Comparison of ENCODE assay signal across 8 cellular contexts in genomic region chr13:50085063-50085462, GRCh38.
DNase-seq lines count a peak whose midpoint lies in the region; ATAC-seq and TF ChIP-seq lines count a peak whose summit lies in the region.

No MANE protein-coding gene starts in this region.

- TF ChIP-seq CTCF in activated B cell treated with CpG ODN at 0.5 μM for 24 hours (IDR thresholded peaks at IDR 0.05) (peak; percentile 64), thyroid gland (IDR thresholded peaks at IDR 0.05) (peak in 5 of 6 experiments; percentile 28 to 64 (median 61))

- H3K9me3 Mint-ChIP-seq in activated B cell treated with CpG ODN at 0.5 μM for 24 hours, result no peaks in the 10 kb centered on the region

- H3K9ac ChIP-seq in iPS-20b (ENCODE audit: low read depth, low read length), result no peak overlapping the region

- H3K36me3 Mint-ChIP-seq in activated B cell treated with CpG ODN at 0.5 μM for 24 hours (ENCODE audit: low read depth), result peaks cover 38% of the 10 kb centered on the region

- peaks cover 44% of the 10 kb centered on the region for H3K4me1 Mint-ChIP-seq in activated B cell treated with CpG ODN at 0.5 μM for 24 hours

- intact Hi-C loops in activated B cell treated with CpG ODN at 0.5 μM for 24 hours (cut with micrococcal nuclease) (loop anchor here (1.0 to 10.0 kb wide), 5 partner anchors 160 to 990 kb away; no protein-coding TSS in a partner anchor), thyroid gland (cut with DNase I) (loop anchor here (10.0 kb wide), 1 partner anchor 90 kb away; the partner anchor contains the start of gene TRIM13)

- peak overlapping the region; percentile 35 for H3K27ac Mint-ChIP-seq in activated B cell treated with CpG ODN at 0.5 μM for 24 hours

- H3K36me3 ChIP-seq in KOPT-K1 (ENCODE audit: insufficient read depth, low read length) (peaks cover 44% of the 10 kb centered on the region), iPS-20b (ENCODE audit: insufficient read depth, low read depth, low read length) (no peaks in the 10 kb centered on the region), thyroid gland (no peaks in the 10 kb centered on the region)

- ATAC-seq in activated B cell treated with CpG ODN at 0.5 μM for 24 hours (ENCODE audit: low read depth), result no peak
- ATAC-seq in GM21737 (IDR thresholded peaks at IDR 0.05; ENCODE audit: unreplicated experiment), result no peak
- ATAC-seq in GM21360 (IDR thresholded peaks at IDR 0.05; ENCODE audit: unreplicated experiment), result no peak
- ATAC-seq in HG03378 (IDR thresholded peaks at IDR 0.05; ENCODE audit: unreplicated experiment), result no peak

- H3K9me3 ChIP-seq in KOPT-K1 (ENCODE audit: insufficient read depth, low read length, poor library complexity, severe bottlenecking) (no peaks in the 10 kb centered on the region), iPS-20b (ENCODE audit: insufficient read depth, low read depth, low read length) (no peaks in the 10 kb centered on the region), thyroid gland (no peaks in the 10 kb centered on the region)

- TF ChIP-seq POLR2A in thyroid gland (IDR thresholded peaks at IDR 0.05), result no peak

- CTCF ChIA-PET in activated B cell treated with CpG ODN at 0.5 μM for 24 hours (lab: Charles Lee), result interaction anchor here (0.8 to 6.5 kb wide), 25 partner anchors 10 to 829 kb away, joined by 3 to 42 read pairs (median 5); no protein-coding TSS in a partner anchor

- H3K27ac ChIP-seq in KOPT-K1 (ENCODE audit: low read depth, low read length, poor library complexity, severe bottlenecking) (peak overlapping the region; percentile 4), iPS-20b (ENCODE audit: low read length) (no peak overlapping the region), thyroid gland (no peak overlapping the region)

- H3K27me3 ChIP-seq in iPS-20b (ENCODE audit: insufficient read depth, low read length) (peaks cover 6% of the 10 kb centered on the region; the same call in 1 of the 2 replicates), thyroid gland (no peaks in the 10 kb centered on the region)

- WGBS in thyroid gland, 2 donors, result 2% methylated on average over 4 of the region's 4 CpGs

- H3K4me3 ChIP-seq in iPS-20b (ENCODE audit: low read length) (peak overlapping the region; percentile 9; the same call in 1 of the 2 replicates), thyroid gland (replicated peaks in 1 of 3) (no peak overlapping the region)

- POLR2A ChIA-PET in activated B cell treated with CpG ODN at 0.5 μM for 24 hours (lab: Charles Lee), result interaction anchor here (0.7 to 27.6 kb wide), 10 partner anchors 42 to 827 kb away, joined by 3 to 1044 read pairs (median 5); partner anchors contain the start of gene TRIM13

- H3K4me1 ChIP-seq in iPS-20b (ENCODE audit: insufficient read depth, low read length) (no peaks in the 10 kb centered on the region), thyroid gland (peaks cover 0 to 15% of the 10 kb centered on the region in 2 donors)

- DNase-seq in EH (ENCODE audit: low read depth) (peak; percentile 58), activated B cell treated with CpG ODN at 0.5 μM for 24 hours (no peak), thyroid gland (no peak)

- H3K27me3 Mint-ChIP-seq in activated B cell treated with CpG ODN at 0.5 μM for 24 hours, result no peaks in the 10 kb centered on the region

- H3K4me3 Mint-ChIP-seq in activated B cell treated with CpG ODN at 0.5 μM for 24 hours, result peak overlapping the region; percentile 28
